Comparison of ENCODE assay signal across 8 cellular contexts in genomic region chr7:111561909-111562732, GRCh38.
DNase-seq lines count a peak whose midpoint lies in the region; ATAC-seq and TF ChIP-seq lines count a peak whose summit lies in the region.

Gene IMMP2L, minus strand, starts transcription at chr7:111562492.

- DNase-seq in AML-193 (lab: John Stamatoyannopoulos, UW), result peak; percentile 68 to 79
- DNase-seq in NCI-H446 (lab: John Stamatoyannopoulos, UW), result peak; percentile 81 to 89
- peak; percentile 87 to 89 for DNase-seq in activated CD4-positive, alpha-beta T cell treated with anti-CD3 and anti-CD28 coated beads for 24 hours (ENCODE audit: low read depth in 2 of 2)
- peak; percentile 28 to 62 for DNase-seq in cerebellar nuclear complex (lab: John Stamatoyannopoulos, UW)
- peak; percentile 78 for DNase-seq in kidney glomerular epithelial cell (lab: John Stamatoyannopoulos, UW)
- peak; percentile 76 to 85 for DNase-seq in stimulated activated CD4-positive, alpha-beta T cell treated with anti-CD3 and anti-CD28 coated beads, Interleukin-15, amount 100 ng/mL, for 48 hours (ENCODE audit: low read depth in 2 of 2)

- ATAC-seq in HG03175 (IDR thresholded peaks at IDR 0.05; ENCODE audit: unreplicated experiment), result peak; percentile 83

- peak; percentile 56 for TF ChIP-seq POLR2A in GM18951 (IDR thresholded peaks at IDR 0.05; ENCODE audit: extremely low read depth, insufficient read depth, insufficient read length)

- in situ Hi-C loops in GM18951 (cut with MboI; ENCODE audit: low sequenced_read_pairs, unreplicated experiment), result no loop called here

Comparison
In these comparisons a context has a peak if more than half of its experiments do, and no peak if none do; other contexts are left out.
1. Peak in every context shown above with its lines: DNase-seq and ATAC-seq.